32 cellular contexts compared by ENCODE assay signal in genomic region chr9:34219421-34219820, GRCh38.
"Had no signal": no experiment of that assay in that cellular context is flagged by ENCODE, and none has a peak within 500 bp of the region (broad histone marks: within the 10 kb centered on the region; RNA-seq: fewer than 3 reads in every experiment).

No MANE protein-coding gene starts in this region.

- H3K27me3 Mint-ChIP-seq: activated CD4-positive, alpha-beta memory T cell treated with anti-CD3 and anti-CD28 coated beads for 36 hours; activated CD4-positive, alpha-beta T cell treated with anti-CD3 and anti-CD28 coated beads for 36 hours; activated CD4-positive, alpha-beta T cell treated with anti-CD3 and anti-CD28 coated beads, Interleukin-2, amount 10 ng/mL, durations not matched to agents 24 days and 14 days; activated CD8-positive, alpha-beta memory T cell treated with anti-CD3 and anti-CD28 coated beads, Interleukin-2, amount 10 ng/mL, durations not matched to agents 7 days and 5 days; activated naive CD4-positive, alpha-beta T cell treated with anti-CD3 and anti-CD28 coated beads, Interleukin-2, amount 10 ng/mL, durations not matched to agents 7 days and 5 days; activated naive CD8-positive, alpha-beta T cell treated with anti-CD3 and anti-CD28 coated beads, Interleukin-2, amount 10 ng/mL, durations not matched to agents 7 days and 5 days; brain; dendritic cell treated with granulocyte-macrophage colony-stimulating factor and Interleukin-4, amounts not matched to agents 40 ng/mL and 50 ng/mL, for 4 days; T-helper 17 cell had no signal

- H3K9me3 Mint-ChIP-seq: activated CD4-positive, alpha-beta memory T cell treated with anti-CD3 and anti-CD28 coated beads for 36 hours; activated CD4-positive, alpha-beta T cell treated with anti-CD3 and anti-CD28 coated beads, Interleukin-2, amount 10 ng/mL, durations not matched to agents 24 days and 14 days; activated naive CD4-positive, alpha-beta T cell treated with anti-CD3 and anti-CD28 coated beads, Interleukin-2, amount 10 ng/mL, durations not matched to agents 7 days and 5 days; activated naive CD4-positive, alpha-beta T cell treated with anti-CD3 and anti-CD28 coated beads, Interleukin-2, amount 50 U/mL, for 72 hours; activated naive CD8-positive, alpha-beta T cell treated with anti-CD3 and anti-CD28 coated beads, Interleukin-2, amount 10 ng/mL, durations not matched to agents 7 days and 5 days; activated T-helper 1 cell treated with anti-CD3 and anti-CD28 coated beads, Interleukin-12 subunit alpha, Interleukin-12 subunit beta, Interleukin-2, Interleukin-4 antibody, amounts not matched to agents 30 ng/mL and 10 ng/mL and 1 ng/mL, durations not matched to agents 14 hours and 24 hours and 36 hours; brain; dendritic cell treated with granulocyte-macrophage colony-stimulating factor and Interleukin-4, amounts not matched to agents 40 ng/mL and 50 ng/mL, for 4 days; T-helper 2 cell treated with Interferon-gamma antibody and Interleukin-4, amounts not matched to agents 5 μg/mL and 100 μg/mL, for 36 hours had no signal

- H3K4me3 Mint-ChIP-seq: activated CD4-positive, alpha-beta memory T cell treated with anti-CD3 and anti-CD28 coated beads for 36 hours; activated CD4-positive, alpha-beta T cell treated with anti-CD3 and anti-CD28 coated beads for 36 hours; activated CD4-positive, alpha-beta T cell treated with anti-CD3 and anti-CD28 coated beads, Interleukin-2, amount 10 ng/mL, durations not matched to agents 24 days and 14 days; activated CD8-positive, alpha-beta memory T cell treated with anti-CD3 and anti-CD28 coated beads, Interleukin-2, amount 10 ng/mL, durations not matched to agents 7 days and 5 days; activated CD8-positive, alpha-beta T cell treated with anti-CD3 and anti-CD28 coated beads, Interleukin-2, amount 10 ng/mL, durations not matched to agents 7 days and 5 days; activated naive CD4-positive, alpha-beta T cell treated with anti-CD3 and anti-CD28 coated beads, Interleukin-2, amount 10 ng/mL, durations not matched to agents 7 days and 5 days; activated naive CD8-positive, alpha-beta T cell treated with anti-CD3 and anti-CD28 coated beads, Interleukin-2, amount 10 ng/mL, durations not matched to agents 7 days and 5 days; activated T-helper 1 cell treated with anti-CD3 and anti-CD28 coated beads, Interleukin-12 subunit alpha, Interleukin-12 subunit beta, Interleukin-2, Interleukin-4 antibody, amounts not matched to agents 30 ng/mL and 10 ng/mL and 1 ng/mL, durations not matched to agents 14 hours and 24 hours and 36 hours; brain; dendritic cell treated with granulocyte-macrophage colony-stimulating factor and Interleukin-4, amounts not matched to agents 40 ng/mL and 50 ng/mL, for 4 days; endodermal cell; T-helper 2 cell treated with Interferon-gamma antibody and Interleukin-4, amounts not matched to agents 5 μg/mL and 100 μg/mL, for 36 hours had no signal

- H3K4me1 Mint-ChIP-seq: activated CD4-positive, alpha-beta T cell treated with anti-CD3 and anti-CD28 coated beads, Interleukin-2, amount 10 ng/mL, durations not matched to agents 24 days and 14 days had no signal

- ATAC-seq: activated CD4-positive, alpha-beta T cell treated with anti-CD3 and anti-CD28 coated beads for 36 hours; activated CD8-positive, alpha-beta memory T cell treated with anti-CD3 and anti-CD28 coated beads, Interleukin-2, amount 10 ng/mL, durations not matched to agents 7 days and 5 days; activated CD8-positive, alpha-beta T cell treated with anti-CD3 and anti-CD28 coated beads, Interleukin-2, amount 10 ng/mL, durations not matched to agents 7 days and 5 days; activated naive CD4-positive, alpha-beta T cell treated with anti-CD3 and anti-CD28 coated beads, Interleukin-2, amount 50 U/mL, for 72 hours; foreskin keratinocyte; gastrocnemius medialis; heart left ventricle; T-helper 17 cell had no signal

- H3K27ac Mint-ChIP-seq: activated CD4-positive, alpha-beta memory T cell treated with anti-CD3 and anti-CD28 coated beads for 36 hours; activated CD4-positive, alpha-beta T cell treated with anti-CD3 and anti-CD28 coated beads for 36 hours; activated CD4-positive, alpha-beta T cell treated with anti-CD3 and anti-CD28 coated beads, Interleukin-2, amount 10 ng/mL, durations not matched to agents 24 days and 14 days; activated CD8-positive, alpha-beta memory T cell treated with anti-CD3 and anti-CD28 coated beads, Interleukin-2, amount 10 ng/mL, durations not matched to agents 7 days and 5 days; activated CD8-positive, alpha-beta T cell treated with anti-CD3 and anti-CD28 coated beads, Interleukin-2, amount 10 ng/mL, durations not matched to agents 7 days and 5 days; activated naive CD4-positive, alpha-beta T cell treated with anti-CD3 and anti-CD28 coated beads, Interleukin-2, amount 10 ng/mL, durations not matched to agents 7 days and 5 days; activated naive CD4-positive, alpha-beta T cell treated with anti-CD3 and anti-CD28 coated beads, Interleukin-2, amount 50 U/mL, for 72 hours; activated naive CD8-positive, alpha-beta T cell treated with anti-CD3 and anti-CD28 coated beads, Interleukin-2, amount 10 ng/mL, durations not matched to agents 7 days and 5 days; activated T-helper 1 cell treated with anti-CD3 and anti-CD28 coated beads, Interleukin-12 subunit alpha, Interleukin-12 subunit beta, Interleukin-2, Interleukin-4 antibody, amounts not matched to agents 30 ng/mL and 10 ng/mL and 1 ng/mL, durations not matched to agents 14 hours and 24 hours and 36 hours; brain; dendritic cell treated with granulocyte-macrophage colony-stimulating factor and Interleukin-4, amounts not matched to agents 40 ng/mL and 50 ng/mL, for 4 days; endodermal cell; T-helper 17 cell; T-helper 2 cell treated with Interferon-gamma antibody and Interleukin-4, amounts not matched to agents 5 μg/mL and 100 μg/mL, for 36 hours had no signal

- DNase-seq: activated CD4-positive, alpha-beta memory T cell treated with anti-CD3 and anti-CD28 coated beads for 36 hours; activated CD4-positive, alpha-beta T cell treated with anti-CD3 and anti-CD28 coated beads for 36 hours; activated CD4-positive, alpha-beta T cell treated with anti-CD3 and anti-CD28 coated beads, Interleukin-2, amount 10 ng/mL, durations not matched to agents 24 days and 14 days; activated CD4-positive, CD25-positive, alpha-beta regulatory T cell; activated CD4-positive, CD25-positive, alpha-beta regulatory T cell treated with anti-CD3 and anti-CD28 coated beads, Interleukin-2, amount 50 U/mL, for 72 hours; activated CD8-positive, alpha-beta memory T cell treated with anti-CD3 and anti-CD28 coated beads, Interleukin-2, amount 10 ng/mL, durations not matched to agents 7 days and 5 days; activated CD8-positive, alpha-beta memory T cell treated with anti-CD3 and anti-CD28 coated beads, Interleukin-2, amount 50 U/mL, for 4 hours; activated CD8-positive, alpha-beta T cell treated with anti-CD3 and anti-CD28 coated beads, Interleukin-2, amount 10 ng/mL, durations not matched to agents 7 days and 5 days; activated gamma-delta T cell; activated naive CD4-positive, alpha-beta T cell; activated naive CD4-positive, alpha-beta T cell treated with anti-CD3 and anti-CD28 coated beads, Interleukin-2, amount 10 ng/mL, durations not matched to agents 7 days and 5 days; activated naive CD8-positive, alpha-beta T cell treated with anti-CD3 and anti-CD28 coated beads, Interleukin-2, amount 10 ng/mL, durations not matched to agents 7 days and 5 days; activated T-cell treated with anti-CD3 and anti-CD28 coated beads, Interleukin-2, amount 50 U/mL, for 1 hour; activated T-cell treated with anti-CD3 and anti-CD28 coated beads, Interleukin-2, amount 50 U/mL, for 48 hours; central memory CD4-positive, alpha-beta T cell; dorsolateral prefrontal cortex; effector memory CD4-positive, alpha-beta T cell; endodermal cell; erythroblast; foreskin keratinocyte; gastrocnemius medialis; glutamatergic neuron; heart left ventricle; T-helper 1 cell; T-helper 17 cell; T1000; WERI-Rb-1 had no signal
